Comparison of ENCODE assay signal across 10 cellular contexts in genomic region chr3:139302084-139302800, GRCh38. TPM values are rescaled to one million over a fixed set of nuclear protein-coding genes. Genes with fewer than 3 reads are reported as not detected.
DNase-seq lines count a peak whose midpoint lies in the region; ATAC-seq and TF ChIP-seq lines count a peak whose summit lies in the region.
"Had no signal": no experiment of that assay in that cellular context is flagged by ENCODE, and none has a peak within 500 bp of the region (broad histone marks: within the 10 kb centered on the region; RNA-seq: fewer than 3 reads in every experiment).

No MANE protein-coding gene starts in this region.

- WGBS in body of pancreas, 2 donors: 75 to 86% methylated on average over 12 of the region's 12 CpGs
- WGBS in transverse colon (ENCODE audit: low coverage in 1 of 2), 2 donors: 74% methylated on average over 4 to 12 of the region's 12 CpGs

- ATAC-seq in body of pancreas (peak; percentile 38), GM21786 (IDR thresholded peaks at IDR 0.05; ENCODE audit: unreplicated experiment) (no peak)

- TF ChIP-seq POLR2A in body of pancreas (IDR thresholded peaks at IDR 0.05) (no peak), transverse colon (IDR thresholded peaks at IDR 0.05) (no peak)

- CTCF ChIA-PET in AG04449 (lab: Yijun Ruan, JAX): interaction anchor here (0.8 to 4.9 kb wide), 7 partner anchors 8 to 379 kb away, joined by 3 to 16 read pairs (median 4); no protein-coding TSS in a partner anchor

- H3K36me3 ChIP-seq in body of pancreas (replicated peaks in 1 of 2; ENCODE audit: insufficient read depth in 1 of 2, low read depth in 2 of 2) (no peaks in the 10 kb centered on the region), transverse colon (no peaks in the 10 kb centered on the region)

- TF ChIP-seq CTCF in AG04449 (IDR thresholded peaks at IDR 0.05; ENCODE audit: insufficient read depth, low read length, missing control alignments) (no peak), body of pancreas (IDR thresholded peaks at IDR 0.05) (no peak), transverse colon (IDR thresholded peaks at IDR 0.05) (no peak)

- no peak overlapping the region for H3K4me3 ChIP-seq in AG04449 (ENCODE audit: low read depth, low read length)
- no peak overlapping the region for H3K4me3 ChIP-seq in body of pancreas
- no peak overlapping the region for H3K4me3 ChIP-seq in transverse colon

- H3K9me3 ChIP-seq in body of pancreas (no peaks in the 10 kb centered on the region), transverse colon (no peaks in the 10 kb centered on the region)

- H3K4me1 ChIP-seq in body of pancreas (peaks cover 41% of the 10 kb centered on the region), transverse colon (no peaks in the 10 kb centered on the region)

- DNase-seq in AG04449 (ENCODE audit: low read depth, low spot score) (peak; percentile 98), HT1080 (ENCODE audit: low read depth) (peak; percentile 99), body of pancreas (peak in 2 of 4 donors; percentile 25 to 71), kidney glomerular epithelial cell (lab: John Stamatoyannopoulos, UW) (peak; percentile 98), transverse colon (no peak), SK-N-DZ (ENCODE audit: low spot score) (no peak)
- no peak for DNase-seq in activated naive CD4-positive, alpha-beta T cell (lab: John Stamatoyannopoulos, UW)
- DNase-seq: NCI-H187; stimulated activated CD4-positive, alpha-beta T cell treated with anti-CD3 and anti-CD28 coated beads, Interleukin-15, amount 100 ng/mL, for 24 hours had no signal

- in situ Hi-C loops in transverse colon (cut with MboI; ENCODE audit: low pct_ligation_motif_present in 1 of 4, low pct_unique_long_range_greater_than_20kb in 1 of 4, low sequenced_read_pairs in 3 of 4): loop anchor here in 2 of 4 donors (25.0 kb wide), 2 partner anchors 190 to 890 kb away; no protein-coding TSS in a partner anchor

- H3K27me3 ChIP-seq in body of pancreas (no peaks in the 10 kb centered on the region), transverse colon (no peaks in the 10 kb centered on the region)

- no peak for TF ChIP-seq EP300 in transverse colon (IDR thresholded peaks at IDR 0.05; ENCODE audit: low read depth)

- no peak overlapping the region for H3K27ac ChIP-seq in body of pancreas
- H3K27ac ChIP-seq in transverse colon: no peak overlapping the region

- intact Hi-C loops in body of pancreas (cut with DNase I) (no loop called here), transverse colon (cut with DNase I; ENCODE audit: low total_unique reads) (no loop called here)

- POLR2A ChIA-PET in AG04449 (lab: Yijun Ruan, JAX): interaction anchor here (1.1 to 1.9 kb wide), 5 partner anchors 9 to 87 kb away, joined by 3 to 21 read pairs (median 7); partner anchors contain the start of gene COPB2

RNA-seq across cellular contexts. Expression of gene MRPS22, which starts 41.6 kb away (rescaled TPM):
- 176 and 200 TPM in 2 replicates for total RNA-seq in HT1080 (2014; rRNA removed; shearing (Covaris generic))
- 131 and 153 TPM in 2 replicates for polyA plus RNA-seq in HT1080 (2015; cell fraction: cytosol; rRNA removed)
- 158 and 163 TPM in 2 replicates for polyA plus RNA-seq in HT1080 (2015; cell fraction: nucleus; rRNA removed)
- total RNA-seq in body of pancreas (10 to 100 TPM; 18.7 to 29.7 TPM), transverse colon (10 to 100 TPM; 14.6 to 62.7 (median 51.6) TPM)
- polyA plus RNA-seq in SK-N-DZ (2014; cell fraction: cytosol; rRNA removed): 86.4 and 106 TPM in 2 replicates
- polyA plus RNA-seq in SK-N-DZ (2014; cell fraction: nucleus; rRNA removed): 51.3 and 57.5 TPM in 2 replicates

Comparison
In these comparisons a context has a peak if more than half of its experiments do, and no peak if none do; other contexts are left out.
1. DNase-seq: peak in AG04449 (single experiment), HT1080 (single experiment) and kidney glomerular epithelial cell (single experiment); none in transverse colon (single experiment), activated naive CD4-positive, alpha-beta T cell (0 of 4) and SK-N-DZ (single experiment).